12 cellular contexts compared by ENCODE assay signal in genomic region chr1:11134352-11135266, GRCh38. TPM values are rescaled to one million over a fixed set of nuclear protein-coding genes. Genes with fewer than 3 reads are reported as not detected.
A peak's percentile ranks its signal among the peaks of the same experiment; 100 is the strongest.
DNase-seq lines count a peak whose midpoint lies in the region; ATAC-seq and TF ChIP-seq lines count a peak whose summit lies in the region.
"Had no signal": no experiment of that assay in that cellular context is flagged by ENCODE, and none has a peak within 500 bp of the region (broad histone marks: within the 10 kb centered on the region; RNA-seq: fewer than 3 reads in every experiment).

No MANE protein-coding gene starts in this region.

- H3K27me3 ChIP-seq in adrenal gland = no peaks in the 10 kb centered on the region
- no peaks in the 10 kb centered on the region for H3K27me3 ChIP-seq in heart right ventricle
- no peaks in the 10 kb centered on the region for H3K27me3 ChIP-seq in H7 (ENCODE audit: control insufficient read depth, insufficient read depth, low read length)
- no peaks in the 10 kb centered on the region for H3K27me3 ChIP-seq in sigmoid colon
- H3K27me3 ChIP-seq: cardiac muscle cell had no signal

- no peaks in the 10 kb centered on the region for H3K4me1 Mint-ChIP-seq in activated CD8-positive, alpha-beta memory T cell treated with anti-CD3 and anti-CD28 coated beads, Interleukin-2, amount 10 ng/mL, durations not matched to agents 7 days and 5 days
- H3K4me1 Mint-ChIP-seq: H9 had no signal

- peaks cover 12% of the 10 kb centered on the region for H3K36me3 Mint-ChIP-seq in activated CD8-positive, alpha-beta memory T cell treated with anti-CD3 and anti-CD28 coated beads, Interleukin-2, amount 10 ng/mL, durations not matched to agents 7 days and 5 days

- H3K27me3 Mint-ChIP-seq in activated CD8-positive, alpha-beta memory T cell treated with anti-CD3 and anti-CD28 coated beads, Interleukin-2, amount 10 ng/mL, durations not matched to agents 7 days and 5 days = no peaks in the 10 kb centered on the region
- H3K27me3 Mint-ChIP-seq: CD4-positive, alpha-beta T cell had no signal

- no peaks in the 10 kb centered on the region for H3K9me3 Mint-ChIP-seq in activated CD8-positive, alpha-beta memory T cell treated with anti-CD3 and anti-CD28 coated beads, Interleukin-2, amount 10 ng/mL, durations not matched to agents 7 days and 5 days (ENCODE audit: low read depth)
- H3K9me3 Mint-ChIP-seq: CD4-positive, alpha-beta T cell; H9 had no signal

- H3K4me3 ChIP-seq in adrenal gland (no peak overlapping the region), heart right ventricle (no peak overlapping the region), H7 (ENCODE audit: insufficient read depth, low read depth, low read length) (no peak overlapping the region), sigmoid colon (no peak overlapping the region)
- H3K4me3 ChIP-seq: cardiac muscle cell had no signal

- no peak overlapping the region for H3K4me3 Mint-ChIP-seq in activated CD8-positive, alpha-beta memory T cell treated with anti-CD3 and anti-CD28 coated beads, Interleukin-2, amount 10 ng/mL, durations not matched to agents 7 days and 5 days
- H3K4me3 Mint-ChIP-seq: CD4-positive, alpha-beta T cell; H9 had no signal

- peak in 6 of 8 donors; percentile 29 to 59 (median 44) for ATAC-seq in heart right ventricle
- no peak for ATAC-seq in activated CD8-positive, alpha-beta memory T cell treated with anti-CD3 and anti-CD28 coated beads, Interleukin-2, amount 10 ng/mL, durations not matched to agents 7 days and 5 days

- H3K4me1 ChIP-seq in adrenal gland (replicated peaks in 1 of 2) (peaks cover 0 to 29% of the 10 kb centered on the region in 2 donors), heart right ventricle (peaks cover 0 to 35% (median 8%) of the 10 kb centered on the region in 9 donors), sigmoid colon (peaks cover 0 to 19% (median 17%) of the 10 kb centered on the region in 4 donors)
- H3K4me1 ChIP-seq: parathyroid adenoma had no signal

- no peak for TF ChIP-seq EP300 in sigmoid colon (IDR thresholded peaks at IDR 0.05)

- intact Hi-C loops in adrenal gland (cut with DNase I) (no loop called here), heart right ventricle (cut with DNase I) (no loop called here), sigmoid colon (cut with DNase I) (no loop called here)

- H3K36me3 ChIP-seq in adrenal gland (replicated peaks in 1 of 2) (peaks cover 0 to 60% of the 10 kb centered on the region in 2 donors), heart right ventricle (peaks cover under 1 to 98% (median 24%) of the 10 kb centered on the region in 9 donors), H7 (replicated peaks; ENCODE audit: control insufficient read depth, insufficient read depth, low read length) (peaks cover 34% of the 10 kb centered on the region), sigmoid colon (peaks cover 20 to 84% (median 39%) of the 10 kb centered on the region in 4 donors)

- TF ChIP-seq CTCF in adrenal gland (IDR thresholded peaks at IDR 0.05) = no peak
- no peak for TF ChIP-seq CTCF in heart right ventricle (IDR thresholded peaks at IDR 0.05)
- TF ChIP-seq CTCF in sigmoid colon (IDR thresholded peaks at IDR 0.05) = no peak

- H3K27ac Mint-ChIP-seq in activated CD8-positive, alpha-beta memory T cell treated with anti-CD3 and anti-CD28 coated beads, Interleukin-2, amount 10 ng/mL, durations not matched to agents 7 days and 5 days = no peak overlapping the region
- H3K27ac Mint-ChIP-seq: CD4-positive, alpha-beta T cell had no signal

- CTCF ChIA-PET in activated CD8-positive, alpha-beta memory T cell treated with anti-CD3 and anti-CD28 coated beads, Interleukin-2, amount 10 ng/mL, durations not matched to agents 7 days and 5 days (lab: Charles Lee) = interaction anchor here (0.7 to 2.3 kb wide), 2 partner anchors 97 to 184 kb away, joined by 3 to 5 read pairs; no protein-coding TSS in a partner anchor

- DNase-seq in AG08396 (ENCODE audit: low spot score) (peak; percentile 59), HT1080 (ENCODE audit: low read depth) (peak; percentile 55), adrenal gland (peak in 5 of 7 donors; percentile 12 to 34 (median 31)), heart right ventricle (no peak), H7 (no peak), sigmoid colon (no peak), globus pallidus (ENCODE audit: low spot score) (no peak)
- DNase-seq in activated CD8-positive, alpha-beta memory T cell treated with anti-CD3 and anti-CD28 coated beads, Interleukin-2, amount 10 ng/mL, durations not matched to agents 7 days and 5 days = no peak
- DNase-seq: CD4-positive, alpha-beta T cell; H9 had no signal

- TF ChIP-seq POLR2A in adrenal gland (IDR thresholded peaks at IDR 0.05) = no peak
- TF ChIP-seq POLR2A in sigmoid colon (IDR thresholded peaks at IDR 0.05) = no peak

- WGBS in adrenal gland, 4 donors = 67 to 74% (median 73%) methylated on average over 9 of the region's 9 CpGs
- WGBS in heart right ventricle, 2 donors = 64 to 66% methylated on average over 9 of the region's 9 CpGs
- 39 to 61% methylated on average over 9 of the region's 9 CpGs for WGBS in sigmoid colon, 2 donors

- no peak overlapping the region for H3K27ac ChIP-seq in adrenal gland
- H3K27ac ChIP-seq in heart right ventricle = peak overlapping the region in 4 of 10 donors; percentile 20 to 71 (median 53)
- peak overlapping the region in 2 of 4 donors; percentile 54 to 58 for H3K27ac ChIP-seq in sigmoid colon
- H3K27ac ChIP-seq: cardiac muscle cell, parathyroid adenoma had no signal

- no peaks in the 10 kb centered on the region for H3K9me3 ChIP-seq in adrenal gland (replicated peaks in 1 of 3)
- H3K9me3 ChIP-seq in heart right ventricle = no peaks in the 10 kb centered on the region
- no peaks in the 10 kb centered on the region for H3K9me3 ChIP-seq in sigmoid colon

RNA-seq across cellular contexts. Expression of gene EXOSC10, which starts 34.9 kb away (rescaled TPM):
- 80.8 and 84.8 TPM in 2 replicates for total RNA-seq in HT1080 (2014; rRNA removed; shearing (Covaris generic))
- polyA plus RNA-seq in HT1080 (2015; cell fraction: cytosol; rRNA removed) = 51.3 and 54.4 TPM in 2 replicates
- polyA plus RNA-seq in HT1080 (2015; cell fraction: nucleus; rRNA removed) = 183 and 203 TPM in 2 replicates
- total RNA-seq in adrenal gland (10 to 100 TPM; 25.5 to 61.9 (median 33.3) TPM), heart right ventricle (10 to 100 TPM; 18.4 to 26.5 (median 21.4) TPM), sigmoid colon (10 to 100 TPM; 33.5 to 53.7 (median 40.1) TPM)
- polyA plus RNA-seq in adrenal gland (100 to 1,000 TPM in 1 of 3 donors, 10 to 100 TPM in 2; 53.1 to 107 (median 55.9) TPM), heart right ventricle (10 to 100 TPM; 20.3 to 34.7 TPM), sigmoid colon (10 to 100 TPM; 18.6 to 39.0 (median 19.9) TPM)
- total RNA-seq in H7 (2014; rRNA removed; shearing (Covaris generic)) = 124 and 141 TPM in 2 replicates
- total RNA-seq in activated CD8-positive, alpha-beta memory T cell treated with anti-CD3 and anti-CD28 coated beads, Interleukin-2, amount 10 ng/mL, durations not matched to agents 7 days and 5 days = 100 to 1,000 TPM; 103 to 104 TPM

RNA-seq across cellular contexts. Expression of gene ANGPTL7, which starts 54.5 kb away (rescaled TPM):
- total RNA-seq in HT1080 (2014; rRNA removed; shearing (Covaris generic)) = not detected in 2 replicates
- not detected in 2 replicates for polyA plus RNA-seq in HT1080 (2015; cell fraction: cytosol; rRNA removed)
- not detected in 2 replicates for polyA plus RNA-seq in HT1080 (2015; cell fraction: nucleus; rRNA removed)
- 1 to 10 TPM in 6 of 8 donors, under 1 TPM in 2; 0.12 to 5.8 (median 1.2) TPM for total RNA-seq in adrenal gland
- 1 to 10 TPM; 3.5 to 8.5 (median 4.3) TPM for polyA plus RNA-seq in adrenal gland
- total RNA-seq in heart right ventricle = 1 to 10 TPM in 3 of 10 donors, under 1 TPM in 5, not detected in 2; 0.17 to 2.3 (median 0.89) TPM
- under 1 TPM; 0.15 to 0.28 TPM for polyA plus RNA-seq in heart right ventricle
- total RNA-seq in H7 (2014; rRNA removed; shearing (Covaris generic)) = not detected in 2 replicates
- total RNA-seq in sigmoid colon = 1 to 10 TPM; 1.4 to 6.4 (median 3.2) TPM
- polyA plus RNA-seq in sigmoid colon = 1 to 10 TPM in 1 of 3 donors, under 1 TPM in 1, not detected in 1; 0.51 to 1.2 TPM
- total RNA-seq in activated CD8-positive, alpha-beta memory T cell treated with anti-CD3 and anti-CD28 coated beads, Interleukin-2, amount 10 ng/mL, durations not matched to agents 7 days and 5 days = not detected
- total RNA-seq: cardiac muscle cell; CD4-positive, alpha-beta T cell; H9 had no signal
- polyA plus RNA-seq: cardiac muscle cell had no signal

Comparison
In these comparisons a context has a peak if more than half of its experiments do, and no peak if none do; other contexts are left out.
1. DNase-seq: peak in AG08396 (single experiment), HT1080 (single experiment) and adrenal gland (5 of 7); none in heart right ventricle (0 of 2), H7 (single experiment), sigmoid colon (single experiment), activated CD8-positive, alpha-beta memory T cell treated with anti-CD3 and anti-CD28 coated beads, Interleukin-2, amount 10 ng/mL, durations not matched to agents 7 days and 5 days (single experiment) and globus pallidus (single experiment).